30 cellular contexts compared by ENCODE assay signal in genomic region chr20:55348201-55348600, GRCh38.
"Had no signal": no experiment of that assay in that cellular context is flagged by ENCODE, and none has a peak within 500 bp of the region (broad histone marks: within the 10 kb centered on the region; RNA-seq: fewer than 3 reads in every experiment).

No MANE protein-coding gene starts in this region.

- H3K27ac Mint-ChIP-seq: naive B cell; naive thymus-derived CD8-positive, alpha-beta T cell; natural killer cell treated with Interleukin-12 subunit alpha and Interleukin-12 subunit beta and Interleukin-15 and Interleukin-18, amount 100 ng/mL, for 72 hours; progenitor cell of endocrine pancreas; stimulated activated memory B cell treated with anti-CD40 and anti-IgM and Interleukin-4, amounts not matched to agents 10 μg/mL and 1 μg/mL and 100 μg/mL, for 72 hours had no signal

- H3K4me1 ChIP-seq: parathyroid adenoma, psoas muscle, right lobe of liver, sigmoid colon, spleen, thyroid gland, tibial nerve, upper lobe of left lung, vagina had no signal

- H2AFZ ChIP-seq: parathyroid adenoma had no signal

- H3K27me3 Mint-ChIP-seq: naive B cell; naive thymus-derived CD8-positive, alpha-beta T cell; natural killer cell treated with Interleukin-12 subunit alpha and Interleukin-12 subunit beta and Interleukin-15 and Interleukin-18, amount 100 ng/mL, for 72 hours; progenitor cell of endocrine pancreas; stimulated activated memory B cell treated with anti-CD40 and anti-IgM and Interleukin-4, amounts not matched to agents 10 μg/mL and 1 μg/mL and 100 μg/mL, for 72 hours; stimulated activated naive CD8-positive, alpha-beta T cell treated with anti-CD3 and anti-CD28 coated beads, Interleukin-15, amount 100 ng/mL, for 72 hours had no signal

- H3K4me3 Mint-ChIP-seq: naive B cell; naive thymus-derived CD8-positive, alpha-beta T cell; natural killer cell treated with Interleukin-12 subunit alpha and Interleukin-12 subunit beta and Interleukin-15 and Interleukin-18, amount 100 ng/mL, for 72 hours; neural crest cell; stimulated activated memory B cell treated with anti-CD40 and anti-IgM and Interleukin-4, amounts not matched to agents 10 μg/mL and 1 μg/mL and 100 μg/mL, for 72 hours; stimulated activated naive CD8-positive, alpha-beta T cell treated with anti-CD3 and anti-CD28 coated beads, Interleukin-15, amount 100 ng/mL, for 72 hours had no signal

- H3K4me2 ChIP-seq: smooth muscle cell had no signal

- H3K79me2 ChIP-seq: parathyroid adenoma had no signal

- H3K27me3 ChIP-seq: ovary, right lobe of liver, sigmoid colon, spleen, thyroid gland, tibial nerve, upper lobe of left lung, vagina had no signal

- H3K27ac ChIP-seq: ovary, parathyroid adenoma, psoas muscle, right lobe of liver, sigmoid colon, skin epidermis, spleen, thoracic aorta, thyroid gland, tibial nerve, upper lobe of left lung, vagina had no signal

- H3K9ac ChIP-seq: parathyroid adenoma had no signal

- H3K36me3 ChIP-seq: ovary, right lobe of liver, sigmoid colon, spleen, thoracic aorta, thyroid gland, tibial nerve, upper lobe of left lung, vagina had no signal

- H3K36me3 Mint-ChIP-seq: naive B cell; stimulated activated memory B cell treated with anti-CD40 and anti-IgM and Interleukin-4, amounts not matched to agents 10 μg/mL and 1 μg/mL and 100 μg/mL, for 72 hours had no signal

- H3K4me3 ChIP-seq: ovary, psoas muscle, right lobe of liver, sigmoid colon, skin epidermis, smooth muscle cell, spleen, thoracic aorta, thyroid gland, tibial nerve, upper lobe of left lung, vagina had no signal

- DNase-seq: naive B cell; naive thymus-derived CD8-positive, alpha-beta T cell; occipital lobe; ovary; psoas muscle; right cardiac atrium; right lobe of liver; sigmoid colon; spleen; stimulated activated CD4-positive, alpha-beta T cell treated with anti-CD3 and anti-CD28 coated beads, Interleukin-12 subunit alpha, Interleukin-12 subunit beta, amount 100 ng/mL, for 4 hours; stimulated activated CD4-positive, alpha-beta T cell treated with anti-CD3 and anti-CD28 coated beads, Interleukin-1b, Interleukin-23, amount 100 ng/mL, for 48 hours; stimulated activated CD4-positive, alpha-beta T cell treated with anti-CD3 and anti-CD28 coated beads, Interleukin-4, amount 100 ng/mL, for 1 hour; stimulated activated CD4-positive, alpha-beta T cell treated with anti-CD3 and anti-CD28 coated beads, Interleukin-4, amount 100 ng/mL, for 4 hours; stimulated activated CD8-positive, alpha-beta memory T cell treated with anti-CD3 and anti-CD28 coated beads, Interleukin-4, amount 100 ng/mL, for 48 hours; stimulated activated naive CD4-positive, alpha-beta T cell; stimulated activated naive CD8-positive, alpha-beta T cell treated with anti-CD3 and anti-CD28 coated beads, Interleukin-15, amount 100 ng/mL, for 72 hours; stimulated activated naive CD8-positive, alpha-beta T cell treated with anti-CD3 and anti-CD28 coated beads, Interleukin-15, Interleukin-2, amounts not matched to agents 100 U/mL and 50 U/mL, for 24 hours; thyroid gland; trophoblast cell; upper lobe of left lung had no signal

- ATAC-seq: naive thymus-derived CD8-positive, alpha-beta T cell; natural killer cell treated with Interleukin-12 subunit alpha and Interleukin-12 subunit beta and Interleukin-15 and Interleukin-18, amount 100 ng/mL, for 72 hours; psoas muscle; right cardiac atrium; right lobe of liver; stimulated activated memory B cell treated with anti-CD40 and anti-IgM and Interleukin-4, amounts not matched to agents 10 μg/mL and 1 μg/mL and 100 μg/mL, for 72 hours; stimulated activated naive CD8-positive, alpha-beta T cell treated with anti-CD3 and anti-CD28 coated beads, Interleukin-15, amount 100 ng/mL, for 72 hours; stimulated activated naive CD8-positive, alpha-beta T cell treated with anti-CD3 and anti-CD28 coated beads, Interleukin-15, Interleukin-2, amounts not matched to agents 100 U/mL and 50 U/mL, for 24 hours had no signal

- H3K4me1 Mint-ChIP-seq: naive B cell; neural crest cell; stimulated activated memory B cell treated with anti-CD40 and anti-IgM and Interleukin-4, amounts not matched to agents 10 μg/mL and 1 μg/mL and 100 μg/mL, for 72 hours; stimulated activated naive CD8-positive, alpha-beta T cell treated with anti-CD3 and anti-CD28 coated beads, Interleukin-15, amount 100 ng/mL, for 72 hours had no signal

- H3K9me3 ChIP-seq: ovary, psoas muscle, right lobe of liver, thoracic aorta, thyroid gland, upper lobe of left lung, vagina had no signal
